ENCODE assay signal across 8 cellular contexts in the genomic region with DNA sequence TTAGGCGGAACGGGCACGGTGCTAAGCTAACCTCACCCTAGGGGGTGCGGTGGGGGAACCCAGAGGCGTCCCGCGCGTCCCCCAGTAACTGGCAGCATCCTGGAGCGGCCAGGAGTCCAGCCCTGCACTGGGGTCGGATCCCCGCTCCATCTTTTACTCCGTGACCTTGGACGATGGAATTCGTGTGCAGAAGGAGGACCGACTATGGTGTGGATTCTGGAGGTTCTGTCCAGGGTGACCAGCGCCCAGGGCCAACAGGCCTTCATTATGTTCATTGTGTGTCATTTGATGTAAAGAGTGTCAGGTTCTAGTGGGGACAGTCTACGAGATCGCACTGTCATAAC. TPM values are rescaled to one million over a fixed set of nuclear protein-coding genes. Genes with fewer than 3 reads are reported as not detected.
DNase-seq lines count a peak whose midpoint lies in the region; ATAC-seq and TF ChIP-seq lines count a peak whose summit lies in the region.

No MANE protein-coding gene starts in this region.

- peaks cover 70 to 91% (median 89%) of the 10 kb centered on the region in 3 donors for H3K4me1 Mint-ChIP-seq in naive B cell

- no peak for DNase-seq in AG10803 (ENCODE audit: low read depth)
- no peak for DNase-seq in Jurkat, Clone E6-1 (ENCODE audit: low read depth, low spot score)
- no peak for DNase-seq in coronary artery (ENCODE audit: low spot score)
- DNase-seq in naive B cell: no peak
- no peak for DNase-seq in NCI-H2196 (lab: John Stamatoyannopoulos, UW; ENCODE audit: unreplicated experiment)
- DNase-seq in SW 1271 (lab: John Stamatoyannopoulos, UW): no peak
- DNase-seq in stimulated activated CD4-positive, alpha-beta T cell treated with anti-CD3 and anti-CD28 coated beads, Interleukin-15, amount 100 ng/mL, for 24 hours: no peak

- ATAC-seq in naive B cell (ENCODE audit: low read depth in 2 of 2) (no peak), GM19324 (IDR thresholded peaks at IDR 0.05; ENCODE audit: low FRiP score, unreplicated experiment) (no peak)

- H3K36me3 Mint-ChIP-seq in naive B cell: peaks cover 0 to 7% of the 10 kb centered on the region in 2 donors

- peak overlapping the region; percentile 88 to 99 (median 94) for H3K4me3 Mint-ChIP-seq in naive B cell

- peak overlapping the region; percentile 87 to 99 (median 97) for H3K27ac Mint-ChIP-seq in naive B cell

- H3K27me3 Mint-ChIP-seq in naive B cell: no peaks in the 10 kb centered on the region

- TF ChIP-seq CTCF in AG10803 (conservative IDR thresholded peaks at IDR 0.05; ENCODE audit: low read length) (no peak), coronary artery (IDR thresholded peaks at IDR 0.05) (no peak)

- peak overlapping the region in 1 of 2 donors; percentile 83 for H3K27ac ChIP-seq in coronary artery

- no peaks in the 10 kb centered on the region for H3K9me3 Mint-ChIP-seq in naive B cell

- peak overlapping the region; percentile 95 for H3K4me3 ChIP-seq in AG10803 (ENCODE audit: low read length)
- peak overlapping the region; percentile 91 for H3K4me3 ChIP-seq in Jurkat, Clone E6-1 (ENCODE audit: low read length)
- peak overlapping the region; percentile 97 for H3K4me3 ChIP-seq in coronary artery

RNA-seq across cellular contexts. Expression of gene SPPL2B, which starts 0.7 kb away (rescaled TPM):
- 108 TPM for polyA plus RNA-seq in Jurkat, Clone E6-1 (2012; ENCODE audit: insufficient read depth, insufficient read length)
- polyA plus RNA-seq in naive B cell (ENCODE audit: low read depth in 6 of 6): 10 to 100 TPM; 13.0 to 38.0 (median 18.7) TPM

RNA-seq across cellular contexts. Expression of gene LSM7, which starts 0.7 kb away (rescaled TPM):
- 369 TPM for polyA plus RNA-seq in Jurkat, Clone E6-1 (2012; ENCODE audit: insufficient read depth, insufficient read length)
- polyA plus RNA-seq in naive B cell (ENCODE audit: low read depth in 6 of 6): 100 to 1,000 TPM; 275 to 337 (median 314) TPM

RNA-seq across cellular contexts. Expression of gene LINGO3, which starts 21.2 kb away (rescaled TPM):
- not detected for polyA plus RNA-seq in Jurkat, Clone E6-1 (2012; ENCODE audit: insufficient read depth, insufficient read length)
- 10 to 100 TPM in 5 of 6 donors, 1 to 10 TPM in 1; 6.4 to 45.0 (median 15.4) TPM for polyA plus RNA-seq in naive B cell (ENCODE audit: low read depth in 6 of 6)

RNA-seq across cellular contexts. Expression of gene TMPRSS9, which starts 30.9 kb away (rescaled TPM):
- 0.33 TPM for polyA plus RNA-seq in Jurkat, Clone E6-1 (2012; ENCODE audit: insufficient read depth, insufficient read length)
- not detected for polyA plus RNA-seq in naive B cell (ENCODE audit: low read depth in 6 of 6)

RNA-seq across cellular contexts. Expression of gene PEAK3, which starts 47.2 kb away (rescaled TPM):
- polyA plus RNA-seq in Jurkat, Clone E6-1 (2012; ENCODE audit: insufficient read depth, insufficient read length): not detected
- 1 to 10 TPM in 1 of 6 donors, under 1 TPM in 4, not detected in 1; 0.30 to 1.0 (median 0.49) TPM for polyA plus RNA-seq in naive B cell (ENCODE audit: low read depth in 6 of 6)
